In the genomic region with DNA sequence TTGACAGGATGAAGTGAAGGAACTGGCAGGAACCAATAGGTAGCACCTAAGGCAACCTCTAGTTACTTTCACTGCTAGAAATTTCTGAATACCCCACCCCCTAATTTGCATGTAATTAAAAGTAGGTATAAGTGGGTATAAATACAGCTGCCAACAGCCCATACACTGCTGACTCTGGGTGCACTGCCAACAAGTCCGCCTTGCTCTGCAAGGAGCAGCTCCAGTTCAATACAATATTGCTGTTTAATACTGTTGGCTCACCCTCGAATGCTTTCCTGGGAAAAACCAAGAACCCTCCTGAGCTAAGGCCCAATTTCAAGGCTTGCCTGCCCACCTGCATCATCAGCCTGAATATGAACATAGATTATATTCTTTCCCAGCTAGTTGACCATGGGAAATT, we compare ENCODE assay signal across 20 cellular contexts.
"Had no signal": no experiment of that assay in that cellular context is flagged by ENCODE, and none has a peak within 500 bp of the region (broad histone marks: within the 10 kb centered on the region; RNA-seq: fewer than 3 reads in every experiment).

No MANE protein-coding gene starts in this region.

- ATAC-seq: esophagus mucosa; gastrocnemius medialis; natural killer cell treated with Interleukin-12 subunit alpha and Interleukin-12 subunit beta and Interleukin-15 and Interleukin-18, amount 100 ng/mL, for 72 hours; pancreas; right cardiac atrium; stimulated activated effector memory CD8-positive, alpha-beta T cell treated with anti-CD3 and anti-CD28 coated beads, Interleukin-12 subunit alpha, Interleukin-12 subunit beta, amount 100 ng/mL, for 72 hours; stimulated activated naive CD8-positive, alpha-beta T cell treated with anti-CD3 and anti-CD28 coated beads, Interleukin-15, Interleukin-2, amounts not matched to agents 100 U/mL and 50 U/mL, for 24 hours had no signal

- H2AFZ ChIP-seq: neural progenitor cell had no signal

- H3K27me3 ChIP-seq: gastrocnemius medialis, neural progenitor cell, pancreas, suprapubic skin, thyroid gland, uterus had no signal

- H3K36me3 ChIP-seq: gastrocnemius medialis, left ventricle myocardium inferior, neural progenitor cell, pancreas, suprapubic skin, thyroid gland, uterus had no signal

- H3K9ac ChIP-seq: neural progenitor cell had no signal

- H3K9me3 ChIP-seq: gastrocnemius medialis, left ventricle myocardium inferior, pancreas, suprapubic skin, thyroid gland, uterus had no signal

- H3K4me3 ChIP-seq: gastrocnemius medialis, left ventricle myocardium inferior, lung, neural progenitor cell, pancreas, smooth muscle cell, suprapubic skin, thyroid gland, uterus had no signal

- H3K4me2 ChIP-seq: neural progenitor cell, smooth muscle cell had no signal

- DNase-seq: effector memory CD4-positive, alpha-beta T cell; gastrocnemius medialis; islet precursor cell; left ventricle myocardium inferior; midbrain; occipital lobe; pancreas; right cardiac atrium; stimulated activated CD4-positive, alpha-beta T cell treated with anti-CD3 and anti-CD28 coated beads, Interleukin-4, amount 100 ng/mL, for 1 hour; stimulated activated CD8-positive, alpha-beta memory T cell treated with anti-CD3 and anti-CD28 coated beads, Interleukin-4, amount 100 ng/mL, for 48 hours; stimulated activated naive CD8-positive, alpha-beta T cell treated with anti-CD3 and anti-CD28 coated beads, Interleukin-15, Interleukin-2, amounts not matched to agents 100 U/mL and 50 U/mL, for 24 hours; thyroid gland; uterus had no signal

- H3K4me1 ChIP-seq: gastrocnemius medialis, left ventricle myocardium inferior, pancreas, suprapubic skin, thyroid gland, uterus had no signal

- H3K27ac ChIP-seq: gastrocnemius medialis, left ventricle myocardium inferior, neural progenitor cell, pancreas, suprapubic skin, thyroid gland, uterus had no signal
